ENCODE assay signal across 21 cellular contexts in the genomic region with DNA sequence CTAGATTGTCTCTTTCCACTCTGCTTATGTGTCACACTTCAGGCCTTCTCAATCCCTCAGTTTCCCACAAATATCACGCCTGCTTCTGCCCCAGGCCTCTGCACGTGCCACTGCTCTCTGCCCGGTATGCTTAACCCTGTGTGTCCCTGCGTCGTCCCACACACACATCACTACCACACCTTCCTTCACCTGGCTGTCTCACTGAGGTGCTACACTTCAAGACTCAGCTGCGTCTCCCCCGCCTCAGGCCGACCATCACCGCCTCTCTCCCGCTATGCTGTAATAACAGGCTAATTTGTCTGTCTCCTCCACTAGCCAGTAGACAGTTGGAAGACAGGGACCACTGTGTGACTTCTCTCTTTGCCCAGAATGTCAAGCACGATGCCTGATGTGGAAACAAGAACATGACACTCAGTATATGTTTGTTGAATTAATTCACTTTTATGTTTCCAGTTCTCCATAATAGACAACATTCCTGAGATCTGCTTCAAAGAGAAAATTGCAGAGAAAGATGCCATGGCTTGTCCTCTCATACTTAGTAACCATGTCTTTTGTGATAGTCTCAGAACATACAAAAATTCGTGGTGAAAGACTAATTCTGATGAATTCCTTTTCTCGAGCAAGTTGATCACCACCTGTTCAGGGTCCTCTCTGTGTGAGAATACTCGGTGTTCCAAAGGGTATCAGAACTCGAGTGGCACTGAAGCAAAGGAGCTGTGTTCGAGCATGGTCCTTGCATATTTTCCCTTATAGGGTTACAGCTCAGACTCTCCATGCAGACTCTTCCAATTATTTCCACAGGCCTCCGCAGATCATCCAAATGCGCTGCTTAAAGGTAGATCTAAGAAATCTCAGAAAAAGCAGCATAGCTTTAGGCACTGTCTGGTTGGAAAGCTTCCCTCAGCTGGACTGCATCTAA. TPM values are rescaled to one million over a fixed set of nuclear protein-coding genes. Genes with fewer than 3 reads are reported as not detected.
DNase-seq lines count a peak whose midpoint lies in the region; ATAC-seq and TF ChIP-seq lines count a peak whose summit lies in the region.
"Had no signal": no experiment of that assay in that cellular context is flagged by ENCODE, and none has a peak within 500 bp of the region (broad histone marks: within the 10 kb centered on the region; RNA-seq: fewer than 3 reads in every experiment).

No MANE protein-coding gene starts in this region.

- H3K27me3 ChIP-seq in colonic mucosa (no peaks in the 10 kb centered on the region), tibial artery (no peaks in the 10 kb centered on the region), upper lobe of left lung (no peaks in the 10 kb centered on the region)
- H3K27me3 ChIP-seq: neutrophil had no signal

- H3K4me1 ChIP-seq in colonic mucosa, result no peaks in the 10 kb centered on the region
- H3K4me1 ChIP-seq in tibial artery, result peaks cover 0 to 54% (median 9%) of the 10 kb centered on the region in 4 donors
- H3K4me1 ChIP-seq in upper lobe of left lung, result peaks cover 0 to 7% (median 3%) of the 10 kb centered on the region in 4 donors

- H3K4me3 Mint-ChIP-seq in nephron progenitor cell, result no peak overlapping the region
- H3K4me3 Mint-ChIP-seq: memory B cell; stimulated activated naive B cell treated with anti-CD40 and anti-IgM and Interleukin-4, amounts not matched to agents 10 μg/mL and 1 μg/mL and 100 μg/mL, for 72 hours had no signal

- peaks cover 28% of the 10 kb centered on the region for H3K4me1 Mint-ChIP-seq in nephron progenitor cell
- H3K4me1 Mint-ChIP-seq: memory B cell; stimulated activated naive B cell treated with anti-CD40 and anti-IgM and Interleukin-4, amounts not matched to agents 10 μg/mL and 1 μg/mL and 100 μg/mL, for 72 hours had no signal

- H3K27ac ChIP-seq in colonic mucosa (peak overlapping the region; percentile 3), tibial artery (peak overlapping the region; percentile 71 to 76), upper lobe of left lung (no peak overlapping the region)
- H3K27ac ChIP-seq: 22Rv1, neutrophil had no signal

- H3K36me3 Mint-ChIP-seq in nephron progenitor cell (ENCODE audit: low read depth), result peaks cover 57% of the 10 kb centered on the region

- no peak overlapping the region for H3K9ac ChIP-seq in colonic mucosa (ENCODE audit: low read depth in 2 of 2, low read length in 2 of 2)

- H3K36me3 ChIP-seq in colonic mucosa, result no peaks in the 10 kb centered on the region
- no peaks in the 10 kb centered on the region for H3K36me3 ChIP-seq in tibial artery
- no peaks in the 10 kb centered on the region for H3K36me3 ChIP-seq in upper lobe of left lung
- H3K36me3 ChIP-seq: neutrophil had no signal

- TF ChIP-seq POLR2A in upper lobe of left lung (IDR thresholded peaks at IDR 0.05), result no peak

- no peak for TF ChIP-seq EP300 in upper lobe of left lung (IDR thresholded peaks at IDR 0.05)

- H3K9me3 Mint-ChIP-seq in nephron progenitor cell, result peaks cover 59% of the 10 kb centered on the region

- intact Hi-C loops in colonic mucosa (cut with DNase I) (no loop called here), tibial artery (cut with DNase I; ENCODE audit: low total_unique reads) (no loop called here)

- TF ChIP-seq CTCF in colonic mucosa (IDR thresholded peaks at IDR 0.05) (no peak), nephron progenitor cell (IDR thresholded peaks at IDR 0.05) (no peak), tibial artery (IDR thresholded peaks at IDR 0.05) (no peak), upper lobe of left lung (IDR thresholded peaks at IDR 0.05) (no peak)

- no peaks in the 10 kb centered on the region for H3K27me3 Mint-ChIP-seq in nephron progenitor cell (ENCODE audit: low read depth, poor library complexity)

- ATAC-seq in GM21529 (IDR thresholded peaks at IDR 0.05; ENCODE audit: unreplicated experiment) (no peak), upper lobe of left lung (ENCODE audit: low FRiP score in 2 of 2) (no peak)
- ATAC-seq: stimulated activated naive B cell treated with anti-CD40 and anti-IgM and Interleukin-4, amounts not matched to agents 10 μg/mL and 1 μg/mL and 100 μg/mL, for 72 hours had no signal

- WGBS in upper lobe of left lung, 2 donors, result 85 to 88% methylated on average over 18 of the region's 18 CpGs

- peak overlapping the region; percentile 27 for H3K27ac Mint-ChIP-seq in nephron progenitor cell
- H3K27ac Mint-ChIP-seq: memory B cell; stimulated activated naive B cell treated with anti-CD40 and anti-IgM and Interleukin-4, amounts not matched to agents 10 μg/mL and 1 μg/mL and 100 μg/mL, for 72 hours had no signal

- peak; percentile 18 for DNase-seq in NCI-H2227 (lab: John Stamatoyannopoulos, UW; ENCODE audit: unreplicated experiment)
- DNase-seq in NCI-H2227 treated with DMSO at 0.1 percent for 48 hours (lab: John Stamatoyannopoulos, UW), result no peak
- DNase-seq in colonic mucosa, result no peak
- no peak for DNase-seq in nephron progenitor cell
- DNase-seq in tibial artery, result no peak
- no peak for DNase-seq in EL
- no peak for DNase-seq in upper lobe of left lung
- DNase-seq: activated CD4-positive, alpha-beta T cell treated with anti-CD3 and anti-CD28 coated beads, Interleukin-2, amount 50 U/mL, for 1 hour; activated gamma-delta T cell; Calu3; cerebellar nuclear complex; GOT3; hypothalamus; NCI-H1048; NCI-H2029; NCI-H510A; stimulated activated naive B cell treated with anti-CD40 and anti-IgM and Interleukin-4, amounts not matched to agents 10 μg/mL and 1 μg/mL and 100 μg/mL, for 72 hours had no signal

- H3K4me3 ChIP-seq in colonic mucosa, result no peak overlapping the region
- peak overlapping the region; percentile 9 to 20 for H3K4me3 ChIP-seq in tibial artery
- H3K4me3 ChIP-seq in upper lobe of left lung, result no peak overlapping the region

- H3K9me3 ChIP-seq in colonic mucosa (no peaks in the 10 kb centered on the region), tibial artery (peaks cover 0 to 6% (median 0%) of the 10 kb centered on the region in 3 donors), upper lobe of left lung (peaks cover 0 to 6% (median 6%) of the 10 kb centered on the region in 4 donors)

RNA-seq across cellular contexts. Expression of a gene that starts 54.2 kb away (rescaled TPM):
- 10 to 100 TPM; 29.7 to 43.9 TPM for total RNA-seq in colonic mucosa
- total RNA-seq in upper lobe of left lung, result 10 to 100 TPM; 10.9 to 26.7 (median 19.2) TPM

Comparison
In these comparisons a context has a peak if more than half of its experiments do, and no peak if none do; other contexts are left out.
1. H3K27ac ChIP-seq: peak in colonic mucosa (single experiment) and tibial artery (2 of 2); none in upper lobe of left lung (0 of 4).
2. H3K4me3 ChIP-seq: peak in tibial artery (2 of 2); none in colonic mucosa (single experiment) and upper lobe of left lung (0 of 4).